ENCODE assay signal across 8 cellular contexts in genomic region chr11:267491-267994, GRCh38. TPM values are rescaled to one million over a fixed set of nuclear protein-coding genes. Genes with fewer than 3 reads are reported as not detected.
DNase-seq lines count a peak whose midpoint lies in the region; ATAC-seq, FAIRE-seq and TF ChIP-seq lines count a peak whose summit lies in the region.

No MANE protein-coding gene starts in this region.

- CTCF ChIA-PET in activated CD8-positive, alpha-beta T cell treated with anti-CD3 and anti-CD28 coated beads for 36 hours (lab: Charles Lee) = interaction anchor here (0.8 to 3.5 kb wide), 8 partner anchors 9 to 182 kb away, joined by 3 to 31 read pairs (median 4); no protein-coding TSS in a partner anchor

- peak overlapping the region; percentile 98 for H3K27ac Mint-ChIP-seq in activated CD8-positive, alpha-beta T cell treated with anti-CD3 and anti-CD28 coated beads for 36 hours

- H3K27ac ChIP-seq in C4-2B = peak overlapping the region; percentile 30
- peak overlapping the region; percentile 97 for H3K27ac ChIP-seq in KMS-11
- H3K27ac ChIP-seq in stomach = peak overlapping the region; percentile 23 to 89 (median 77)

- no peaks in the 10 kb centered on the region for H3K36me3 Mint-ChIP-seq in activated CD8-positive, alpha-beta T cell treated with anti-CD3 and anti-CD28 coated beads for 36 hours (ENCODE audit: low read depth)

- TF ChIP-seq CTCF in C4-2B (conservative IDR thresholded peaks at IDR 0.05) (no peak), KMS-11 (conservative IDR thresholded peaks at IDR 0.05; ENCODE audit: low read depth, low read length) (no peak), stomach (IDR thresholded peaks at IDR 0.05) (no peak)
- no peak for TF ChIP-seq CTCF in activated CD8-positive, alpha-beta T cell treated with anti-CD3 and anti-CD28 coated beads for 36 hours (IDR thresholded peaks at IDR 0.05)

- peak overlapping the region; percentile 89 for H3K4me3 Mint-ChIP-seq in activated CD8-positive, alpha-beta T cell treated with anti-CD3 and anti-CD28 coated beads for 36 hours

- 0 out of 2 replicates have a peak, but pooled peaks cover 9% of the 10 kb centered on the region for H3K79me2 ChIP-seq in KMS-11 (ENCODE audit: insufficient read depth, low read depth)

- no peaks in the 10 kb centered on the region for H3K27me3 Mint-ChIP-seq in activated CD8-positive, alpha-beta T cell treated with anti-CD3 and anti-CD28 coated beads for 36 hours

- peak overlapping the region; percentile 100 for H3K4me2 ChIP-seq in KMS-11

- H3K9me3 Mint-ChIP-seq in activated CD8-positive, alpha-beta T cell treated with anti-CD3 and anti-CD28 coated beads for 36 hours = peaks cover 3% of the 10 kb centered on the region

- H3K4me3 ChIP-seq in KMS-11 (IDR thresholded peaks at IDR 0.05; ENCODE audit: insufficient read depth, low read depth, low read length) = no peak overlapping the region
- H3K4me3 ChIP-seq in stomach = peak overlapping the region; percentile 25 to 45 (median 38)

- no peaks in the 10 kb centered on the region for H3K27me3 ChIP-seq in KMS-11 (ENCODE audit: insufficient read depth, low read depth)
- peaks cover 0 to 34% (median 0%) of the 10 kb centered on the region in 3 donors for H3K27me3 ChIP-seq in stomach

- POLR2A ChIA-PET in activated CD8-positive, alpha-beta T cell treated with anti-CD3 and anti-CD28 coated beads for 36 hours (lab: Charles Lee) = interaction anchor here (0.7 to 3.9 kb wide), 21 partner anchors 9 to 310 kb away, joined by 3 to 75 read pairs (median 4); partner anchors contain the start of genes BET1L, IFITM1, NLRP6 and PGGHG

- peaks cover 37% of the 10 kb centered on the region for H3K4me1 Mint-ChIP-seq in activated CD8-positive, alpha-beta T cell treated with anti-CD3 and anti-CD28 coated beads for 36 hours (ENCODE audit: low read depth)

- no peak for FAIRE-seq in HTR-8/SVneo (lab: Jason Lieb, UNC)

- H3K9ac ChIP-seq in KMS-11 = peak overlapping the region; percentile 85

- TF ChIP-seq POLR2A in stomach (IDR thresholded peaks at IDR 0.05) = no peak

- peak; percentile 78 for DNase-seq in activated CD8-positive, alpha-beta T cell treated with anti-CD3 and anti-CD28 coated beads for 36 hours
- DNase-seq in left ventricle myocardium superior (peak; percentile 62), stomach (peak; percentile 60), NCI-H1694 treated with DMSO at 0.1 percent for 48 hours (lab: John Stamatoyannopoulos, UW) (no peak), HTR-8/SVneo (ENCODE audit: insufficient read length, low spot score) (no peak), ecto neural progenitor cell (ENCODE audit: low spot score) (no peak)

- no peaks in the 10 kb centered on the region for H4K20me1 ChIP-seq in KMS-11 (ENCODE audit: insufficient read depth)

- peak overlapping the region; percentile 15; the same call in 1 of the 2 replicates for H2AFZ ChIP-seq in KMS-11 (ENCODE audit: low read depth)

- H3K36me3 ChIP-seq in KMS-11 (ENCODE audit: insufficient read depth) = no peaks in the 10 kb centered on the region
- H3K36me3 ChIP-seq in stomach = no peaks in the 10 kb centered on the region

- intact Hi-C loops in activated CD8-positive, alpha-beta T cell treated with anti-CD3 and anti-CD28 coated beads for 36 hours (cut with micrococcal nuclease) = loop anchor here (10.0 kb wide), 1 partner anchor 47 kb away; the partner anchor contains the start of gene IFITM1
- intact Hi-C loops in left ventricle myocardium superior (cut with micrococcal nuclease) (no loop called here), stomach (cut with DNase I; ENCODE audit: low total_unique reads) (no loop called here)

- H3K9me3 ChIP-seq in stomach = peaks cover 0 to 10% (median 0%) of the 10 kb centered on the region in 4 donors

- H3K4me1 ChIP-seq in KMS-11 (ENCODE audit: low read depth, poor library complexity, severe bottlenecking) (peaks cover 36% of the 10 kb centered on the region), stomach (peaks cover 0 to 23% (median 10%) of the 10 kb centered on the region in 4 donors)

- no peak for TF ChIP-seq EP300 in stomach (IDR thresholded peaks at IDR 0.05)

- ATAC-seq in activated CD8-positive, alpha-beta T cell treated with anti-CD3 and anti-CD28 coated beads for 36 hours = peak; percentile 50
- ATAC-seq in left ventricle myocardium superior = peak; percentile 51

- WGBS in stomach, 5 donors = 40 to 58% (median 43%) methylated on average over 14 to 17 of the region's 18 CpGs

RNA-seq across cellular contexts. Expression of gene NLRP6, which starts 10.7 kb away (rescaled TPM):
- 1 to 10 TPM; 3.3 to 3.4 TPM for total RNA-seq in activated CD8-positive, alpha-beta T cell treated with anti-CD3 and anti-CD28 coated beads for 36 hours
- total RNA-seq in left ventricle myocardium superior = 0.32 TPM
- 1 to 10 TPM in 1 of 5 donors, under 1 TPM in 2, not detected in 2; 0.45 to 3.6 (median 0.55) TPM for total RNA-seq in stomach
- polyA plus RNA-seq in stomach = under 1 TPM in 2 of 3 donors, not detected in 1; 0.08 to 0.12 TPM

RNA-seq across cellular contexts. Expression of gene PGGHG, which starts 21.4 kb away (rescaled TPM):
- 100 to 1,000 TPM; 298 to 308 TPM for total RNA-seq in activated CD8-positive, alpha-beta T cell treated with anti-CD3 and anti-CD28 coated beads for 36 hours
- total RNA-seq in left ventricle myocardium superior (7.2 TPM), stomach (10 to 100 TPM in 4 of 5 donors, 1 to 10 TPM in 1; 3.5 to 34.8 (median 11.9) TPM)
- 10 to 100 TPM; 14.4 to 44.0 (median 20.7) TPM for polyA plus RNA-seq in stomach

RNA-seq across cellular contexts. Expression of gene PSMD13, which starts 30.8 kb away (rescaled TPM):
- 100 to 1,000 TPM; 220 to 228 TPM for total RNA-seq in activated CD8-positive, alpha-beta T cell treated with anti-CD3 and anti-CD28 coated beads for 36 hours
- 92.3 TPM for total RNA-seq in left ventricle myocardium superior
- total RNA-seq in stomach = 100 to 1,000 TPM in 2 of 5 donors, 10 to 100 TPM in 3; 36.2 to 132 (median 64.9) TPM
- polyA plus RNA-seq in stomach = 100 to 1,000 TPM; 116 to 126 (median 123) TPM

RNA-seq across cellular contexts. Expression of gene SIRT3, which starts 31.4 kb away (rescaled TPM):
- 10 to 100 TPM; 27.7 to 32.1 TPM for total RNA-seq in activated CD8-positive, alpha-beta T cell treated with anti-CD3 and anti-CD28 coated beads for 36 hours
- total RNA-seq in left ventricle myocardium superior (41.4 TPM), stomach (10 to 100 TPM in 2 of 5 donors, 1 to 10 TPM in 3; 5.4 to 63.7 (median 7.3) TPM)
- 10 to 100 TPM; 10.8 to 19.2 (median 13.8) TPM for polyA plus RNA-seq in stomach

RNA-seq across cellular contexts. Expression of gene IFITM5, which starts 31.8 kb away (rescaled TPM):
- total RNA-seq in activated CD8-positive, alpha-beta T cell treated with anti-CD3 and anti-CD28 coated beads for 36 hours = not detected
- total RNA-seq in left ventricle myocardium superior (not detected), stomach (under 1 TPM in 1 of 5 donors, not detected in 4; 0.73 TPM)
- not detected for polyA plus RNA-seq in stomach

Comparison
In these comparisons a context has a peak if more than half of its experiments do, and no peak if none do; other contexts are left out.
1. H3K27ac ChIP-seq: peak in every context shown above with its lines; median percentile 97 in KMS-11; 77 in stomach; 30 in C4-2B.
2. DNase-seq: peak in activated CD8-positive, alpha-beta T cell treated with anti-CD3 and anti-CD28 coated beads for 36 hours (single experiment), left ventricle myocardium superior (single experiment) and stomach (single experiment); none in NCI-H1694 treated with DMSO at 0.1 percent for 48 hours (single experiment), HTR-8/SVneo (single experiment) and ecto neural progenitor cell (single experiment).
3. RNA of gene PGGHG, which starts 21.4 kb away (total RNA-seq): 298 to 308 TPM in activated CD8-positive, alpha-beta T cell treated with anti-CD3 and anti-CD28 coated beads for 36 hours; 3.5 to 34.8 TPM in stomach and 7.2 TPM in left ventricle myocardium superior (single experiment); every median in the first group is over 4 times any median in the second.